In the genomic region with DNA sequence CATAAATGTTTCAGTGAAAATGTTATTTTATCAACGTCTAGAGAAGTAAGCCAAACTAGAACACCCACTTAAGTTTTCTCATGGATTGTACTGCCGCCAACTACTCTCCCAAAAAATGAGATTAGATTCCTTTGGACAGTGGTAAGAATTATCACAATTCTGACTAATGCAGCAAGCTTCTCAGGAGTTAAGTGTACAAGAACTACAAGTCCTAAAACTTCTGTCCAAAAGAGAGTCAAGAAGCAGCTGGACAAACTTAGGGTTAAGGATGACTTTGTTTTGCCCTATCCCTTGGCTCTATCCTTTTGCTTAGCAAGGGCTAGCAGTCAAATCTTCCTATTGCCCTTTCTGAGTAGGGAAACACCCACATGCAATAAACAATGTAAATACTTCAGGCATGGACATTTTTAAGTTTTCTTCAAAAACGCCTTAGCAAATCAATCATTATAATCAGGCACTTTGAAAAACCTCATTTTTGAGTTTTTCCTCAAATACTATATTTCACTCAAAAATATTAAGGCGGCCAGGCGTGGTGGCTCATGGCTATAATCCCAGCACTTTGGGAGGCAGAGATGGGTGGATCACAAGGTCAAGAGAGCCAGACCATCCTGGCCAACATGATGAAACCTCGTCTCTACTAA, we compare ENCODE assay signal across 12 cellular contexts. TPM values are rescaled to one million over a fixed set of nuclear protein-coding genes. Genes with fewer than 3 reads are reported as not detected.
DNase-seq lines count a peak whose midpoint lies in the region; ATAC-seq and TF ChIP-seq lines count a peak whose summit lies in the region.
"Had no signal": no experiment of that assay in that cellular context is flagged by ENCODE, and none has a peak within 500 bp of the region (broad histone marks: within the 10 kb centered on the region; RNA-seq: fewer than 3 reads in every experiment).

No MANE protein-coding gene starts in this region.

- in situ Hi-C loops in gastrocnemius medialis (cut with MboI; ENCODE audit: low sequenced_read_pairs in 4 of 4) = no loop called here

- intact Hi-C loops in gastrocnemius medialis (cut with DNase I; ENCODE audit: low total_unique reads) (no loop called here), esophagus squamous epithelium (cut with DNase I) (no loop called here)

- TF ChIP-seq POLR2A in gastroesophageal sphincter (IDR thresholded peaks at IDR 0.05) = no peak
- TF ChIP-seq POLR2A in gastrocnemius medialis (IDR thresholded peaks at IDR 0.05) = no peak
- no peak for TF ChIP-seq POLR2A in esophagus squamous epithelium (IDR thresholded peaks at IDR 0.05)

- H3K4me1 ChIP-seq in SJSA1 (replicated peaks) = peaks cover 21% of the 10 kb centered on the region
- peaks cover 7 to 80% (median 14%) of the 10 kb centered on the region in 3 donors for H3K4me1 ChIP-seq in gastroesophageal sphincter
- H3K4me1 ChIP-seq in gastrocnemius medialis = peaks cover 56 to 62% of the 10 kb centered on the region in 2 donors
- H3K4me1 ChIP-seq in esophagus squamous epithelium = peaks cover 0 to 51% (median 13%) of the 10 kb centered on the region in 3 donors

- no peaks in the 10 kb centered on the region for H3K27me3 ChIP-seq in SJSA1 (replicated peaks)
- H3K27me3 ChIP-seq in gastroesophageal sphincter = no peaks in the 10 kb centered on the region
- H3K27me3 ChIP-seq in gastrocnemius medialis = no peaks in the 10 kb centered on the region
- H3K27me3 ChIP-seq in esophagus squamous epithelium = no peaks in the 10 kb centered on the region
- H3K27me3 ChIP-seq: sigmoid colon had no signal

- H3K9me3 ChIP-seq in SJSA1 (replicated peaks) = no peaks in the 10 kb centered on the region
- no peaks in the 10 kb centered on the region for H3K9me3 ChIP-seq in gastroesophageal sphincter
- no peaks in the 10 kb centered on the region for H3K9me3 ChIP-seq in gastrocnemius medialis
- H3K9me3 ChIP-seq in esophagus squamous epithelium = no peaks in the 10 kb centered on the region
- H3K9me3 ChIP-seq: sigmoid colon had no signal

- H3K4me3 ChIP-seq in SJSA1 (no peak overlapping the region), gastroesophageal sphincter (no peak overlapping the region), gastrocnemius medialis (no peak overlapping the region), esophagus squamous epithelium (no peak overlapping the region)
- H3K4me3 ChIP-seq: mucosa of descending colon, sigmoid colon had no signal

- no peak for ATAC-seq in gastroesophageal sphincter
- ATAC-seq in gastrocnemius medialis = peak in 1 of 2 donors; percentile 41
- ATAC-seq in GM19397 (IDR thresholded peaks at IDR 0.05; ENCODE audit: unreplicated experiment) = no peak
- ATAC-seq: mucosa of descending colon had no signal

- TF ChIP-seq CTCF in gastroesophageal sphincter (IDR thresholded peaks at IDR 0.05) = no peak
- no peak for TF ChIP-seq CTCF in gastrocnemius medialis (IDR thresholded peaks at IDR 0.05 in 4 of 5, conservative IDR thresholded peaks at IDR 0.05 in 1 of 5)
- TF ChIP-seq CTCF in esophagus squamous epithelium (IDR thresholded peaks at IDR 0.05) = no peak

- no peak for TF ChIP-seq EP300 in gastroesophageal sphincter (IDR thresholded peaks at IDR 0.05)

- DNase-seq in EH (ENCODE audit: low read depth) = peak; percentile 87
- DNase-seq in SJSA1 (ENCODE audit: low read depth in 1 of 2, low spot score in 2 of 2) = no peak
- no peak for DNase-seq in gastrocnemius medialis
- no peak for DNase-seq in esophagus squamous epithelium (lab: John Stamatoyannopoulos, UW)
- no peak for DNase-seq in NCI-H2107 treated with DMSO at 0.1 percent for 48 hours (lab: John Stamatoyannopoulos, UW; ENCODE audit: unreplicated experiment)
- DNase-seq in NCI-H748 treated with DMSO at 0.1 percent for 48 hours (lab: John Stamatoyannopoulos, UW) = no peak
- DNase-seq: dermis blood vessel endothelial cell, mucosa of descending colon, SIG-M5, sigmoid colon had no signal

- WGBS in gastroesophageal sphincter (ENCODE audit: low coverage in 1 of 2), 2 donors = 35 to 44% methylated on average over 5 of the region's 6 CpGs
- WGBS in esophagus squamous epithelium, 2 donors = 60 to 62% methylated on average over 6 of the region's 6 CpGs

- H3K27ac ChIP-seq in SJSA1 (peak overlapping the region; percentile 21; the same call in 1 of the 2 replicates), gastroesophageal sphincter (peak overlapping the region in 3 of 4 donors; percentile 45 to 63 (median 58)), gastrocnemius medialis (peak overlapping the region; percentile 99 to 100 (median 100)), esophagus squamous epithelium (peak overlapping the region in 2 of 4 donors; percentile 0 to 47)

- H3K36me3 ChIP-seq in SJSA1 = peaks cover 6% of the 10 kb centered on the region; the same call in 1 of the 2 replicates
- H3K36me3 ChIP-seq in gastroesophageal sphincter = no peaks in the 10 kb centered on the region
- H3K36me3 ChIP-seq in gastrocnemius medialis = no peaks in the 10 kb centered on the region
- no peaks in the 10 kb centered on the region for H3K36me3 ChIP-seq in esophagus squamous epithelium
- H3K36me3 ChIP-seq: sigmoid colon had no signal

RNA-seq across cellular contexts. Expression of a gene that starts 19.5 kb away (rescaled TPM):
- total RNA-seq in SJSA1 (2014; rRNA removed; shearing (Covaris generic)) = 62.1 and 91.4 TPM in 2 replicates
- total RNA-seq in gastroesophageal sphincter (100 to 1,000 TPM; 115 to 146 (median 130) TPM), gastrocnemius medialis (100 to 1,000 TPM; 212 to 346 (median 246) TPM), esophagus squamous epithelium (100 to 1,000 TPM in 1 of 4 donors, 10 to 100 TPM in 3; 73.2 to 107 (median 84.2) TPM)
